11 cellular contexts compared by ENCODE assay signal in the genomic region with DNA sequence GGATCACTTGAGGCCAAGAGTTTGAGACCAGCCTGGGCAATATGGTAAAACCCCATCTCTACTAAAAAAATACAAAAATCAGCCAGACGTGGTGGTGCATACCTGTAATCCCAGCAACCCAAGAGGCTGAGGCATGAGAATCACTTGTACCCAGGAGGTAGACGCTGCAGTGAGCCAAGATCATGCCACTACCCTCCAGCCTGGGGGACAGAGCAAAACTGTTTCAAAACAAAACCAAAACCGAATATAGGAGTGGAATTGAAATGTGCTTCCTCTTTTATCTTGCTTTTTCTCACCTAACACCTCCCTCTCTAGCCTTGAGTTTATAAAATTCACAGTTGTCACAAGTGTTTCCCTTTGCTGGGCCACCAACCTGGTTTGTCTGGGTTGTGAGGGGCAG.
DNase-seq lines count a peak whose midpoint lies in the region; ATAC-seq and TF ChIP-seq lines count a peak whose summit lies in the region.
"Had no signal": no experiment of that assay in that cellular context is flagged by ENCODE, and none has a peak within 500 bp of the region (broad histone marks: within the 10 kb centered on the region; RNA-seq: fewer than 3 reads in every experiment).

No MANE protein-coding gene starts in this region.

- DNase-seq in osteoblast (ENCODE audit: insufficient read length, low spot score, missing footprints) (no peak), HuH-7 (ENCODE audit: low spot score) (no peak), pons (ENCODE audit: low spot score) (no peak), activated T-cell treated with anti-CD3 and anti-CD28 coated beads for 4 hours (no peak)
- DNase-seq: colonic mucosa; heart right ventricle; NCI-H69; stimulated activated CD4-positive, alpha-beta T cell treated with anti-CD3 and anti-CD28 coated beads, Interleukin-15, amount 100 ng/mL, for 24 hours had no signal

- H4K20me1 ChIP-seq in osteoblast (ENCODE audit: insufficient read depth, low read length) = no peaks in the 10 kb centered on the region

- H3K27me3 ChIP-seq in osteoblast (ENCODE audit: insufficient read depth, low read length) = no peaks in the 10 kb centered on the region
- H3K27me3 ChIP-seq: colonic mucosa, heart right ventricle had no signal

- no peak overlapping the region for H3K4me2 ChIP-seq in osteoblast (ENCODE audit: insufficient read depth, low read length)

- H3K79me2 ChIP-seq in osteoblast (ENCODE audit: insufficient read depth, low read length) = no peaks in the 10 kb centered on the region

- TF ChIP-seq CTCF in osteoblast (IDR thresholded peaks at IDR 0.05; ENCODE audit: extremely low read depth, low read depth, low read length) = no peak

- no peak overlapping the region for H3K4me3 ChIP-seq in osteoblast (ENCODE audit: insufficient read depth, low read length)
- H3K4me3 ChIP-seq: colonic mucosa, heart right ventricle had no signal

- peak overlapping the region; percentile 41 for H2AFZ ChIP-seq in osteoblast (ENCODE audit: low read length)

- peak; percentile 97 for ATAC-seq in GM19035 (IDR thresholded peaks at IDR 0.05; ENCODE audit: unreplicated experiment)
- peak; percentile 91 for ATAC-seq in HG02571 (IDR thresholded peaks at IDR 0.05; ENCODE audit: unreplicated experiment)
- peak; percentile 68 for ATAC-seq in HG03457 (IDR thresholded peaks at IDR 0.05; ENCODE audit: unreplicated experiment)
- ATAC-seq: heart right ventricle had no signal

- H3K36me3 ChIP-seq in osteoblast (ENCODE audit: insufficient read depth, low read length) = no peaks in the 10 kb centered on the region
- H3K36me3 ChIP-seq: colonic mucosa, heart right ventricle had no signal

- no peak overlapping the region for H3K27ac ChIP-seq in osteoblast (ENCODE audit: low read depth, low read length)
- H3K27ac ChIP-seq: colonic mucosa, heart right ventricle had no signal

- H3K4me1 ChIP-seq in osteoblast (ENCODE audit: insufficient read depth, low read length) = no peaks in the 10 kb centered on the region
- H3K4me1 ChIP-seq: colonic mucosa had no signal

- H3K9me3 ChIP-seq in osteoblast (ENCODE audit: low read depth, low read length) = no peaks in the 10 kb centered on the region
- H3K9me3 ChIP-seq: colonic mucosa, heart right ventricle had no signal
